Comparison of ENCODE assay signal across 29 cellular contexts in the genomic region with DNA sequence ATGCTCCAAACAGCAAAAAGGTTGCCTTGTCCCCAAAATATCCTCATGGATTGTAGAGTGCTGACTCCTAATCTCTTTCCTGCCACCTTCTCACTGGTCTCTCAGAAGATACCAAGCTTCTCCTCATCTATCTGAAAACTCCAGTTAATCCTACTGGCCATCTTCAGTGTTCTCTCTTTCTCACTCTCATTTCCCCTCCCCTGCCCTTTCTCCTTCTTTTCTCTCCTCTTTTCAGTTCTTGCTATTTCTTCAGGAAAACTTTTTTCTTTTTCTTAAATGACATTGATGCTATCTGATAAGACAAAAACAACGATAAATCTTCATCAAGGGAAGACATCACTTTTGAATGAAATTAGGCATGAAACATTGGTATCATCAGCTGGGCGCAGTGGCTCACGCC.
"Had no signal": no experiment of that assay in that cellular context is flagged by ENCODE, and none has a peak within 500 bp of the region (broad histone marks: within the 10 kb centered on the region; RNA-seq: fewer than 3 reads in every experiment).

No MANE protein-coding gene starts in this region.

- H3K27me3 Mint-ChIP-seq: naive thymus-derived CD8-positive, alpha-beta T cell; stimulated activated naive B cell treated with anti-CD40 and anti-IgM and Interleukin-4, amounts not matched to agents 10 μg/mL and 1 μg/mL and 100 μg/mL, for 72 hours had no signal

- H3K36me3 ChIP-seq: left ventricle myocardium inferior, neutrophil, right atrium auricular region, thyroid gland, upper lobe of right lung had no signal

- H3K27me3 ChIP-seq: heart right ventricle, hepatocyte, neural progenitor cell, neutrophil, right atrium auricular region, right lobe of liver, stomach, testis, thyroid gland, transverse colon, upper lobe of right lung had no signal

- H3K4me3 ChIP-seq: heart right ventricle, hepatocyte, left ventricle myocardium inferior, lung, mucosa of descending colon, neural progenitor cell, psoas muscle, right atrium auricular region, right lobe of liver, smooth muscle cell, stomach, testis, thyroid gland, transverse colon, upper lobe of right lung had no signal

- H3K27ac ChIP-seq: heart right ventricle, hepatocyte, left ventricle myocardium inferior, neural progenitor cell, neutrophil, parathyroid adenoma, psoas muscle, right atrium auricular region, right lobe of liver, stomach, testis, thyroid gland, transverse colon, upper lobe of right lung had no signal

- H3K79me2 ChIP-seq: parathyroid adenoma had no signal

- H3K4me3 Mint-ChIP-seq: naive thymus-derived CD8-positive, alpha-beta T cell; nephron; neural progenitor cell; stimulated activated naive B cell treated with anti-CD40 and anti-IgM and Interleukin-4, amounts not matched to agents 10 μg/mL and 1 μg/mL and 100 μg/mL, for 72 hours had no signal

- H3K9me3 Mint-ChIP-seq: naive thymus-derived CD8-positive, alpha-beta T cell; nephron; neural progenitor cell; stimulated activated naive B cell treated with anti-CD40 and anti-IgM and Interleukin-4, amounts not matched to agents 10 μg/mL and 1 μg/mL and 100 μg/mL, for 72 hours had no signal

- FAIRE-seq: urothelium cell line had no signal

- H2AFZ ChIP-seq: hepatocyte, neural progenitor cell, parathyroid adenoma had no signal

- H3K9me3 ChIP-seq: heart right ventricle, left ventricle myocardium inferior, mucosa of descending colon, neutrophil, psoas muscle, right atrium auricular region, right lobe of liver, stomach, testis, thyroid gland, transverse colon, upper lobe of right lung had no signal

- DNase-seq: heart right ventricle; islet precursor cell; left ventricle myocardium inferior; midbrain; mucosa of descending colon; naive thymus-derived CD8-positive, alpha-beta T cell; occipital lobe; psoas muscle; right lobe of liver; stimulated activated CD4-positive, alpha-beta T cell treated with anti-CD3 and anti-CD28 coated beads, Interleukin-1b, Interleukin-23, amount 100 ng/mL, for 48 hours; stimulated activated CD4-positive, alpha-beta T cell treated with anti-CD3 and anti-CD28 coated beads, Interleukin-2, amount 100 ng/mL, for 48 hours; stimulated activated CD4-positive, alpha-beta T cell treated with anti-CD3 and anti-CD28 coated beads, Interleukin-4, amount 100 ng/mL, for 4 hours; stimulated activated CD8-positive, alpha-beta memory T cell treated with anti-CD3 and anti-CD28 coated beads, Interleukin-4, amount 100 ng/mL, for 48 hours; stimulated activated naive B cell treated with anti-CD40 and anti-IgM and Interleukin-4, amounts not matched to agents 10 μg/mL and 1 μg/mL and 100 μg/mL, for 72 hours; stimulated activated naive CD8-positive, alpha-beta T cell treated with anti-CD3 and anti-CD28 coated beads, Interleukin-15, Interleukin-2, amounts not matched to agents 100 U/mL and 50 U/mL, for 24 hours; stomach; testis; thyroid gland; transverse colon; upper lobe of right lung had no signal

- H3K4me1 ChIP-seq: parathyroid adenoma, psoas muscle, right atrium auricular region, right lobe of liver, stomach, testis, thyroid gland, transverse colon, upper lobe of right lung had no signal

- H3K27ac Mint-ChIP-seq: naive thymus-derived CD8-positive, alpha-beta T cell; nephron; neural progenitor cell; stimulated activated naive B cell treated with anti-CD40 and anti-IgM and Interleukin-4, amounts not matched to agents 10 μg/mL and 1 μg/mL and 100 μg/mL, for 72 hours had no signal

- H3K9ac ChIP-seq: neural progenitor cell, parathyroid adenoma had no signal

- ATAC-seq: heart right ventricle; mucosa of descending colon; naive thymus-derived CD8-positive, alpha-beta T cell; psoas muscle; right lobe of liver; stimulated activated naive B cell treated with anti-CD40 and anti-IgM and Interleukin-4, amounts not matched to agents 10 μg/mL and 1 μg/mL and 100 μg/mL, for 72 hours; stimulated activated naive CD8-positive, alpha-beta T cell treated with anti-CD3 and anti-CD28 coated beads, Interleukin-15, Interleukin-2, amounts not matched to agents 100 U/mL and 50 U/mL, for 24 hours; upper lobe of right lung had no signal

- H3K4me2 ChIP-seq: hepatocyte, neural progenitor cell, smooth muscle cell had no signal
